1 cellular context compared by ENCODE assay signal in genomic region chr22:48099671-48100070, GRCh38.
TF ChIP-seq lines count a peak whose summit lies in the region.

No MANE protein-coding gene starts in this region.

TF ChIP-seq in GM12878, 131 proteins besides CTCF, POLR2A, EP300 and RAD21:
- TF ChIP-seq NR2F1 (conservative IDR thresholded peaks at IDR 0.05) (no peak), MEF2A (IDR thresholded peaks at IDR 0.05; ENCODE audit: insufficient read depth, low read depth, low read length) (no peak), ZNF207 (IDR thresholded peaks at IDR 0.05; ENCODE audit: borderline replicate concordance) (no peak), HDGF (IDR thresholded peaks at IDR 0.05) (no peak), ESRRA (IDR thresholded peaks at IDR 0.05; ENCODE audit: low read length) (no peak), IKZF2 (IDR thresholded peaks at IDR 0.05) (no peak), EGR1 (IDR thresholded peaks at IDR 0.05; ENCODE audit: borderline replicate concordance in 1 of 2, low read depth in 2 of 2, low read length in 2 of 2) (no peak), TCF12 (IDR thresholded peaks at IDR 0.05; ENCODE audit: low read depth, low read length) (no peak), NBN (IDR thresholded peaks at IDR 0.05) (no peak), MYC (IDR thresholded peaks at IDR 0.05; ENCODE audit: insufficient read depth, insufficient read length, insufficient replicate concordance, low read length, severe bottlenecking) (no peak), MTA2 (IDR thresholded peaks at IDR 0.05; ENCODE audit: low read depth) (no peak), ZBTB4 (CRISPR knock-in tag; IDR thresholded peaks at IDR 0.05) (no peak), STAT1 (conservative IDR thresholded peaks at IDR 0.05) (no peak), PML (IDR thresholded peaks at IDR 0.05; ENCODE audit: low read length) (no peak)
